ENCODE assay signal across 19 cellular contexts in the genomic region with DNA sequence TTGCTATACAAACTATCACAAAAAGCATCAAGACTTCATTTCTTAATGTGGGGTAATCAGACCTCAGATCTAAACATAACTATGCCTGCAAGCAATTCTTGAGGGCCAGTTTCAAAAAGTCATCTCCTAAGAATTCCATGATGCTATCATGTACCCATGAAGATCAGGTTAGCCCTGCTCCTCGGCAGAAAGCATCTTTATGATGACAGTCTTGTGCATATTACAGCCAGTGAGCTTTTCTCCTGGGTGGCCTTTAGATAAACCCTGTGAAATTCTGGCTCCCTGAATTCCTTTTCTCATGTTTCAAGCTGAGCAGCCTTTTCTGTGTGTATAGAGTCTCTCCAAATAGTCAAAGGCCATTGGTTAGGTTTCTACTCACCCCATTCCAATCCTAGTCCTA.
A peak's percentile ranks its signal among the peaks of the same experiment; 100 is the strongest.
DNase-seq lines count a peak whose midpoint lies in the region; ATAC-seq and TF ChIP-seq lines count a peak whose summit lies in the region.
"Had no signal": no experiment of that assay in that cellular context is flagged by ENCODE, and none has a peak within 500 bp of the region (broad histone marks: within the 10 kb centered on the region; RNA-seq: fewer than 3 reads in every experiment).

No MANE protein-coding gene starts in this region.

- no peak overlapping the region for H2AFZ ChIP-seq in IMR-90 (replicated peaks; ENCODE audit: low read length, poor library complexity)

- POLR2A ChIA-PET in AG04450 (lab: Yijun Ruan, JAX) = interaction anchor here (0.6 kb wide), 2 partner anchors 27 to 57 kb away, joined by 6 read pairs; no protein-coding TSS in a partner anchor
- POLR2A ChIA-PET in IMR-90 (lab: Charles Lee; ENCODE audit: unreplicated experiment) = no interaction called here

- H4K91ac ChIP-seq in IMR-90 (ENCODE audit: insufficient read depth, low read depth, low read length) = no peak overlapping the region

- WGBS in IMR-90 (ENCODE audit: extremely low coverage in 2 of 2, insufficient read length in 1 of 2), 2 experiments = no CpG with 5 or more reads among the region's 1 CpG

- intact Hi-C loops in IMR-90 (cut with micrococcal nuclease) = no loop called here

- no peak overlapping the region for H2BK20ac ChIP-seq in IMR-90 (ENCODE audit: low read depth, low read length)

- no peak for TF ChIP-seq CTCF in AG04450 (IDR thresholded peaks at IDR 0.05; ENCODE audit: low read depth, low read length)
- TF ChIP-seq CTCF in IMR-90 (conservative IDR thresholded peaks at IDR 0.05; ENCODE audit: low read depth, low read length) = no peak
- TF ChIP-seq CTCF in choroid plexus epithelial cell (conservative IDR thresholded peaks at IDR 0.05; ENCODE audit: low read depth, low read length) = no peak

- H4K8ac ChIP-seq in IMR-90 (ENCODE audit: low read depth in 2 of 2, low read length in 2 of 2) = no peak overlapping the region

- peak; percentile 23 for DNase-seq in AG04450 (ENCODE audit: low read depth, low spot score)
- peak; percentile 39 for DNase-seq in IMR-90
- peak; percentile 12 for DNase-seq in choroid plexus epithelial cell (ENCODE audit: low read depth)
- DNase-seq in cortex of kidney (lab: John Stamatoyannopoulos, UW) = no peak
- DNase-seq in NCI-H1092 treated with DMSO at 0.1 percent for 48 hours (lab: John Stamatoyannopoulos, UW) = no peak
- no peak for DNase-seq in stimulated activated CD4-positive, alpha-beta T cell treated with anti-CD3 and anti-CD28 coated beads, Interleukin-4, amount 100 ng/mL, for 4 hours
- DNase-seq: activated CD4-positive, alpha-beta T cell treated with anti-CD3 and anti-CD28 coated beads for 48 hours; activated naive CD8-positive, alpha-beta T cell treated with anti-CD3 and anti-CD28 coated beads, Interleukin-2, amount 50 U/mL, for 24 hours; dorsolateral prefrontal cortex; NCI-H187 treated with DMSO at 0.1 percent for 48 hours; RPMI8226; stimulated activated naive CD4-positive, alpha-beta T cell; upper lobe of left lung had no signal

- peaks cover 4% of the 10 kb centered on the region; the same call in 1 of the 2 replicates for H3K9me3 ChIP-seq in AG04450 (ENCODE audit: control insufficient read depth, insufficient read depth, low read length)
- H3K9me3 ChIP-seq in IMR-90 (ENCODE audit: control insufficient read depth, insufficient read depth, low read length) = peaks cover 8% of the 10 kb centered on the region
- H3K9me3 ChIP-seq in muscle layer of colon (ENCODE audit: low read length) = no peaks in the 10 kb centered on the region
- H3K9me3 ChIP-seq: A549, right atrium auricular region, upper lobe of left lung had no signal

- H4K5ac ChIP-seq in IMR-90 (ENCODE audit: low read depth, low read length) = no peak overlapping the region

- no peaks in the 10 kb centered on the region for H3K9me1 ChIP-seq in IMR-90 (ENCODE audit: insufficient read depth, low read length)

- BruUV-seq in IMR-90 (replicated peaks; lab: Mats Ljungman, UMichigan) = no TSS peak

- no peaks in the 10 kb centered on the region for H3K36me3 ChIP-seq in IMR-90 (ENCODE audit: control insufficient read depth, insufficient read depth, low read length)
- H3K36me3 ChIP-seq in muscle layer of colon (ENCODE audit: insufficient read depth, low read length) = no peaks in the 10 kb centered on the region
- H3K36me3 ChIP-seq: cardiac muscle cell, right atrium auricular region, upper lobe of left lung had no signal

- H2AK9ac ChIP-seq in IMR-90 (replicated peaks; ENCODE audit: low read depth, low read length, poor library complexity) = no peak overlapping the region

- H3K23ac ChIP-seq in IMR-90 (ENCODE audit: low read depth, low read length) = no peak overlapping the region

- no peak overlapping the region for H2BK120ac ChIP-seq in IMR-90 (ENCODE audit: low read depth, low read length)

- CTCF ChIA-PET in AG04450 (lab: Charles Lee) (no interaction called here), IMR-90 (lab: Yijun Ruan, JAX) (no interaction called here)

- H3K9ac ChIP-seq in IMR-90 (ENCODE audit: low read depth, low read length) (no peak overlapping the region), muscle layer of colon (ENCODE audit: low read length) (no peak overlapping the region)

- dilution Hi-C loops in IMR-90 (cut with HindIII; ENCODE audit: low sequenced_read_pairs, unreplicated experiment) = no loop called here

- no peak overlapping the region for H3K4me2 ChIP-seq in IMR-90 (ENCODE audit: low read depth, low read length)
- H3K4me2 ChIP-seq: A549 had no signal

- no peak overlapping the region for H3K4ac ChIP-seq in IMR-90 (ENCODE audit: low read depth, low read length)

- no peaks in the 10 kb centered on the region for H4K20me1 ChIP-seq in IMR-90 (ENCODE audit: insufficient read depth, low read length)

- H3K4me3 ChIP-seq in AG04450 (ENCODE audit: low read depth, low read length) (no peak overlapping the region), IMR-90 (ENCODE audit: insufficient read depth, low read depth, low read length) (no peak overlapping the region), choroid plexus epithelial cell (ENCODE audit: low read depth, low read length) (no peak overlapping the region), muscle layer of colon (ENCODE audit: low read depth in 1 of 2, low read length in 2 of 2) (no peak overlapping the region)
- H3K4me3 ChIP-seq: A549, cardiac muscle cell, dorsolateral prefrontal cortex, K562, right atrium auricular region, upper lobe of left lung had no signal

- no peak for TF ChIP-seq RAD21 in IMR-90 (IDR thresholded peaks at IDR 0.05; ENCODE audit: low read length)

- H3K4me1 ChIP-seq in IMR-90 (ENCODE audit: control insufficient read depth, insufficient read depth, low read length) (no peaks in the 10 kb centered on the region), muscle layer of colon (ENCODE audit: insufficient read depth, low read length) (peaks cover 60% of the 10 kb centered on the region)
- H3K4me1 ChIP-seq: A549, right atrium auricular region, upper lobe of left lung had no signal

- no peaks in the 10 kb centered on the region for H3K79me1 ChIP-seq in IMR-90 (ENCODE audit: low read depth in 1 of 2, low read length in 2 of 2)

- H2BK15ac ChIP-seq in IMR-90 (ENCODE audit: low read depth, low read length) = no peak overlapping the region

- no peak for TF ChIP-seq POLR2A in IMR-90 (IDR thresholded peaks at IDR 0.05; ENCODE audit: low read depth, low read length)

- ATAC-seq in IMR-90 (ENCODE audit: low read depth) (no peak), HG02588 (IDR thresholded peaks at IDR 0.05; ENCODE audit: unreplicated experiment) (no peak)
- ATAC-seq: A549; activated naive CD8-positive, alpha-beta T cell treated with anti-CD3 and anti-CD28 coated beads, Interleukin-2, amount 50 U/mL, for 24 hours; K562 had no signal

- H2BK5ac ChIP-seq in IMR-90 (ENCODE audit: low read depth, low read length, poor library complexity, severe bottlenecking) = no peak overlapping the region

- in situ Hi-C loops in IMR-90 (cut with MboI; ENCODE audit: low sequenced_read_pairs) = no loop called here

- no peak overlapping the region for H2AK5ac ChIP-seq in IMR-90 (ENCODE audit: low read depth, low read length)

- no peak overlapping the region for H3K56ac ChIP-seq in IMR-90 (ENCODE audit: extremely low read depth, insufficient read depth, low read length)

- no peak overlapping the region for H3K18ac ChIP-seq in IMR-90 (ENCODE audit: low read depth, low read length)

- no peaks in the 10 kb centered on the region for H3K27me3 ChIP-seq in AG04450 (ENCODE audit: control insufficient read depth, insufficient read depth, low read length)
- H3K27me3 ChIP-seq in IMR-90 (ENCODE audit: control insufficient read depth, insufficient read depth, low read length) = no peaks in the 10 kb centered on the region
- H3K27me3 ChIP-seq in muscle layer of colon (ENCODE audit: control insufficient read depth in 1 of 2, insufficient read depth in 2 of 2, low read length in 2 of 2) = no peaks in the 10 kb centered on the region
- H3K27me3 ChIP-seq: cardiac muscle cell, right atrium auricular region, upper lobe of left lung had no signal

- no peak overlapping the region for H3K14ac ChIP-seq in IMR-90 (replicated peaks; ENCODE audit: low read depth, low read length)

- H3K27ac ChIP-seq in AG04450 (ENCODE audit: low read depth, low read length) (no peak overlapping the region), IMR-90 (ENCODE audit: insufficient read depth, low read length) (no peak overlapping the region), muscle layer of colon (ENCODE audit: low read depth, low read length) (peak overlapping the region; percentile 73)
- H3K27ac ChIP-seq: A549, cardiac muscle cell, dorsolateral prefrontal cortex, right atrium auricular region, upper lobe of left lung had no signal

TF ChIP-seq in IMR-90, 13 proteins besides CTCF, POLR2A, EP300 and RAD21 (continues in another document):
- TF ChIP-seq BHLHE40 (IDR thresholded peaks at IDR 0.05; ENCODE audit: low read depth, low read length) = no peak
- TF ChIP-seq, protein P1, sequence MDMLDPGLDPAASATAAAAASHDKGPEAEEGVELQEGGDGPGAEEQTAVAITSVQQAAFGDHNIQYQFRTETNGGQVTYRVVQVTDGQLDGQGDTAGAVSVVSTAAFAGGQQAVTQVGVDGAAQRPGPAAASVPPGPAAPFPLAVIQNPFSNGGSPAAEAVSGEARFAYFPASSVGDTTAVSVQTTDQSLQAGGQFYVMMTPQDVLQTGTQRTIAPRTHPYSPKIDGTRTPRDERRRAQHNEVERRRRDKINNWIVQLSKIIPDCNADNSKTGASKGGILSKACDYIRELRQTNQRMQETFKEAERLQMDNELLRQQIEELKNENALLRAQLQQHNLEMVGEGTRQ (IDR thresholded peaks at IDR 0.05; ENCODE audit: low read depth, low read length) = no peak
- TF ChIP-seq MAZ (IDR thresholded peaks at IDR 0.05; ENCODE audit: borderline replicate concordance, low read depth, low read length) = no peak
- TF ChIP-seq, protein P2, sequence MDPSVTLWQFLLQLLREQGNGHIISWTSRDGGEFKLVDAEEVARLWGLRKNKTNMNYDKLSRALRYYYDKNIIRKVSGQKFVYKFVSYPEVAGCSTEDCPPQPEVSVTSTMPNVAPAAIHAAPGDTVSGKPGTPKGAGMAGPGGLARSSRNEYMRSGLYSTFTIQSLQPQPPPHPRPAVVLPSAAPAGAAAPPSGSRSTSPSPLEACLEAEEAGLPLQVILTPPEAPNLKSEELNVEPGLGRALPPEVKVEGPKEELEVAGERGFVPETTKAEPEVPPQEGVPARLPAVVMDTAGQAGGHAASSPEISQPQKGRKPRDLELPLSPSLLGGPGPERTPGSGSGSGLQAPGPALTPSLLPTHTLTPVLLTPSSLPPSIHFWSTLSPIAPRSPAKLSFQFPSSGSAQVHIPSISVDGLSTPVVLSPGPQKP (IDR thresholded peaks at IDR 0.05; ENCODE audit: borderline replicate concordance, low read depth, low read length) = no peak
- no peak for TF ChIP-seq RCOR1 (IDR thresholded peaks at IDR 0.05; ENCODE audit: insufficient replicate concordance, low read length)
- no peak for TF ChIP-seq CHD1 (IDR thresholded peaks at IDR 0.05; ENCODE audit: low read depth, low read length)
- no peak for TF ChIP-seq NFE2L2 (IDR thresholded peaks at IDR 0.05; ENCODE audit: low read depth, low read length)
- no peak for TF ChIP-seq RFX5 (IDR thresholded peaks at IDR 0.05; ENCODE audit: low read depth, low read length)
- TF ChIP-seq SMC3 (IDR thresholded peaks at IDR 0.05; ENCODE audit: low read depth, low read length) = no peak
- TF ChIP-seq FOS (IDR thresholded peaks at IDR 0.05; ENCODE audit: low read depth, low read length) = no peak
- TF ChIP-seq CEBPB (IDR thresholded peaks at IDR 0.05; ENCODE audit: low read depth, low read length) = no peak

Comparison
In these comparisons a context has a peak if more than half of its experiments do, and no peak if none do; other contexts are left out.
1. DNase-seq: peak in AG04450 (single experiment), IMR-90 (single experiment) and choroid plexus epithelial cell (single experiment); none in cortex of kidney (single experiment), NCI-H1092 treated with DMSO at 0.1 percent for 48 hours (single experiment) and stimulated activated CD4-positive, alpha-beta T cell treated with anti-CD3 and anti-CD28 coated beads, Interleukin-4, amount 100 ng/mL, for 4 hours (0 of 2).